In the genomic region with DNA sequence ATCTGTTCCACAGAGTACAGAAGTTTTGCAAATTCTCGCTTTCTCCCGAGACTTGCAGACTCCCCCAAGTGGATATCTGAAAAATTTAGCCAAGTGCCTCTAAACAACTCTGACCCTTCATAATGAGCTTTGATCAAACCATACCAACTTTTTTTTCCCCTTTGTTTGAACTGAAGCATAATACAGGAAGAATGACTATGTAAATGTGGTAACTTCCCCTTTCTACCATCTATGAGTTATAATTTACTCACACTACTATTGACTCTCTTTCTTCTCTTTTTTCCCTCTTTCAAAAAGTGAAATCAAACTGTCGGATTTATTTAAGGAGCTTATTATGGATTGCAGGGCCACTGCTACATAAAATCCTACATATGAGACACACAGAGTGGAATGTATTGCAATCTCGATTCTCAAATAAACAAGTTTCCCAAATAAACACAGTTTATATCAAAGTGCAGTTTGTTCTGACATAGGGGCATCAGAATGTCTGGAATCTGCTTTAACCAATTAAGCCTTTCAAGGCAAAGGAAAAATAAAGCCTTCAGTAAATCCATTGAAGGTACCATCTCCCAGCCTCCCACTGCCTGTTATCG, we compare ENCODE assay signal across 9 cellular contexts. TPM values are rescaled to one million over a fixed set of nuclear protein-coding genes. Genes with fewer than 3 reads are reported as not detected.
DNase-seq lines count a peak whose midpoint lies in the region; ATAC-seq and TF ChIP-seq lines count a peak whose summit lies in the region.
"Had no signal": no experiment of that assay in that cellular context is flagged by ENCODE, and none has a peak within 500 bp of the region (broad histone marks: within the 10 kb centered on the region; RNA-seq: fewer than 3 reads in every experiment).

No MANE protein-coding gene starts in this region.

- WGBS in psoas muscle, 3 donors = 26 to 31% (median 29%) methylated on average over 5 of the region's 5 CpGs
- WGBS in lower leg skin, 2 donors = 29 to 35% methylated on average over 5 of the region's 5 CpGs

- no peak overlapping the region for H3K27ac ChIP-seq in RWPE2 (ENCODE audit: poor library complexity, severe bottlenecking)
- no peak overlapping the region for H3K27ac ChIP-seq in psoas muscle
- H3K27ac ChIP-seq: parathyroid adenoma had no signal

- H3K4me1 ChIP-seq in RWPE2 (ENCODE audit: insufficient read depth, poor library complexity, severe bottlenecking) = peaks cover 5% of the 10 kb centered on the region
- H3K4me1 ChIP-seq in psoas muscle = peaks cover 6% of the 10 kb centered on the region
- H3K4me1 ChIP-seq: parathyroid adenoma had no signal

- no peaks in the 10 kb centered on the region for H3K9me3 ChIP-seq in RWPE2 (ENCODE audit: severe bottlenecking)
- H3K9me3 ChIP-seq in psoas muscle = no peaks in the 10 kb centered on the region

- H3K36me3 ChIP-seq in RWPE2 (ENCODE audit: low read depth) (no peaks in the 10 kb centered on the region), psoas muscle (ENCODE audit: insufficient read depth in 1 of 2, low read depth in 1 of 2) (no peaks in the 10 kb centered on the region)

- ATAC-seq in RWPE2 (ENCODE audit: low read depth) = peak; percentile 38
- ATAC-seq in psoas muscle = no peak
- no peak for ATAC-seq in HG03097 (IDR thresholded peaks at IDR 0.05; ENCODE audit: low FRiP score, unreplicated experiment)

- H3K27me3 ChIP-seq in RWPE2 (ENCODE audit: insufficient read depth, poor library complexity, severe bottlenecking) (peaks cover 43% of the 10 kb centered on the region), psoas muscle (ENCODE audit: insufficient read depth in 3 of 3, low read length in 2 of 3) (peaks cover 3 to 41% (median 7%) of the 10 kb centered on the region in 3 donors)

- TF ChIP-seq CTCF in RWPE2 (IDR thresholded peaks at IDR 0.05; ENCODE audit: poor library complexity, severe bottlenecking) = peak; percentile 12
- TF ChIP-seq CTCF in psoas muscle (IDR thresholded peaks at IDR 0.05) = no peak
- TF ChIP-seq CTCF in lower leg skin (IDR thresholded peaks at IDR 0.05) = no peak

- H3K4me3 ChIP-seq in RWPE2 (ENCODE audit: severe bottlenecking) = no peak overlapping the region
- H3K4me3 ChIP-seq in psoas muscle = peak overlapping the region; percentile 70
- no peak overlapping the region for H3K4me3 ChIP-seq in lower leg skin (ENCODE audit: low read depth, poor library complexity, severe bottlenecking)

- intact Hi-C loops in psoas muscle (cut with DNase I) = no loop called here
- intact Hi-C loops in lower leg skin (cut with DNase I; ENCODE audit: low total_unique reads) = no loop called here

- in situ Hi-C loops in Caki2 (cut with HindIII; ENCODE audit: low pct_unique_long_range_greater_than_20kb, low sequenced_read_pairs) = no loop called here

- TF ChIP-seq POLR2A in lower leg skin (IDR thresholded peaks at IDR 0.05) = no peak

- DNase-seq in Caki2 (ENCODE audit: low read depth) (peak; percentile 25), HCEC 1CT (peak; percentile 93), RWPE2 (ENCODE audit: low spot score) (no peak), fibroblast of peridontal ligament (ENCODE audit: extremely low read depth) (peak; percentile 87), psoas muscle (no peak), lower leg skin (ENCODE audit: low spot score in 2 of 2) (no peak), islet precursor cell (no peak)

RNA-seq across cellular contexts. Expression of gene ZNF804A, which starts 1.4 kb away (rescaled TPM):
- not detected in 2 replicates for total RNA-seq in Caki2 (2014; rRNA removed; shearing (Covaris generic); ENCODE audit: low replicate concordance)
- total RNA-seq in psoas muscle (not detected), lower leg skin (under 1 TPM in 2 of 4 donors, not detected in 2; 0.05 to 0.10 TPM)
- not detected for polyA plus RNA-seq in psoas muscle

Comparison
In these comparisons a context has a peak if more than half of its experiments do, and no peak if none do; other contexts are left out.
1. DNase-seq: peak in Caki2 (single experiment), HCEC 1CT (single experiment) and fibroblast of peridontal ligament (single experiment); none in RWPE2 (single experiment), psoas muscle (0 of 2), lower leg skin (0 of 2) and islet precursor cell (single experiment).